13 cellular contexts compared by ENCODE assay signal in the genomic region with DNA sequence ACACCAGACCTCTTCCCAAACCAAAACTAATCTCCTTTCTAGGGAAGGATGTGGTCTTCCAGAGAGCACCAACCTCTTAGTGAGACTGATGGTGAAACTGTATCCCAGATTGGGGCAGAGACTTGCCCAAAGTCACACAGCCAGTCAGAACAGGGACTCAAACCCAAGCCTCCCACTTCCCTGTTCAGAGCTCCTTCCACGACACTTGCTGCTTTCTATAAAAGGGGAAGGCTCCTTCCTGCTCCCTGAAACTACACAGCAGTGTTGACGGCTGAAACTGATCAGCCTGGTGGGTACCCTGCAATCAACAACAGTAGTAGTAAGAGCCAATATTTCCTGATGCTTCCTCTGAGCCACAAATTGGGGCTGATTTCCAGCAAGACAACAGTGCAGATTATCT.
DNase-seq lines count a peak whose midpoint lies in the region; ATAC-seq and TF ChIP-seq lines count a peak whose summit lies in the region.
"Had no signal": no experiment of that assay in that cellular context is flagged by ENCODE, and none has a peak within 500 bp of the region (broad histone marks: within the 10 kb centered on the region; RNA-seq: fewer than 3 reads in every experiment).

No MANE protein-coding gene starts in this region.

- peaks cover 13% of the 10 kb centered on the region for H3K4me1 Mint-ChIP-seq in activated naive CD4-positive, alpha-beta T cell treated with anti-CD3 and anti-CD28 coated beads, Interleukin-2, amount 50 U/mL, for 24 hours
- peaks cover 11% of the 10 kb centered on the region for H3K4me1 Mint-ChIP-seq in stimulated activated naive CD8-positive, alpha-beta T cell treated with anti-CD3 and anti-CD28 coated beads, Interleukin-15, amount 100 ng/mL, for 72 hours

- no peaks in the 10 kb centered on the region for H3K36me3 Mint-ChIP-seq in activated naive CD4-positive, alpha-beta T cell treated with anti-CD3 and anti-CD28 coated beads, Interleukin-2, amount 50 U/mL, for 24 hours

- ATAC-seq in stimulated activated naive CD8-positive, alpha-beta T cell treated with anti-CD3 and anti-CD28 coated beads, Interleukin-15, amount 100 ng/mL, for 72 hours: no peak
- ATAC-seq in HG03095 (IDR thresholded peaks at IDR 0.05; ENCODE audit: unreplicated experiment) (no peak), GM21447 (IDR thresholded peaks at IDR 0.05; ENCODE audit: unreplicated experiment) (no peak)
- ATAC-seq: foreskin keratinocyte had no signal

- peak overlapping the region; percentile 89 for H3K4me3 Mint-ChIP-seq in activated naive CD4-positive, alpha-beta T cell treated with anti-CD3 and anti-CD28 coated beads, Interleukin-2, amount 50 U/mL, for 24 hours
- H3K4me3 Mint-ChIP-seq in stimulated activated naive CD8-positive, alpha-beta T cell treated with anti-CD3 and anti-CD28 coated beads, Interleukin-15, amount 100 ng/mL, for 72 hours: peak overlapping the region; percentile 76 to 85

- H3K9me3 Mint-ChIP-seq in activated naive CD4-positive, alpha-beta T cell treated with anti-CD3 and anti-CD28 coated beads, Interleukin-2, amount 50 U/mL, for 24 hours: no peaks in the 10 kb centered on the region
- no peaks in the 10 kb centered on the region for H3K9me3 Mint-ChIP-seq in stimulated activated naive CD8-positive, alpha-beta T cell treated with anti-CD3 and anti-CD28 coated beads, Interleukin-15, amount 100 ng/mL, for 72 hours

- H3K27ac Mint-ChIP-seq in activated naive CD4-positive, alpha-beta T cell treated with anti-CD3 and anti-CD28 coated beads, Interleukin-2, amount 50 U/mL, for 24 hours: peak overlapping the region; percentile 12
- peak overlapping the region in 1 of 2 donors; percentile 34 for H3K27ac Mint-ChIP-seq in stimulated activated naive CD8-positive, alpha-beta T cell treated with anti-CD3 and anti-CD28 coated beads, Interleukin-15, amount 100 ng/mL, for 72 hours

- CTCF ChIA-PET in RWPE1 (lab: Yijun Ruan, JAX): interaction anchor here (0.7 to 2.3 kb wide), 8 partner anchors 11 to 178 kb away, joined by 3 to 30 read pairs (median 12); partner anchors contain the start of genes CDK9, PTRH1 and TTC16

- POLR2A ChIA-PET in RWPE1 (lab: Yijun Ruan, JAX; ENCODE audit: low non-redundant PET): no interaction called here

- no peak for TF ChIP-seq CTCF in RWPE1 (conservative IDR thresholded peaks at IDR 0.05; ENCODE audit: low read depth)

- no peak for DNase-seq in activated naive CD4-positive, alpha-beta T cell treated with anti-CD3 and anti-CD28 coated beads, Interleukin-2, amount 50 U/mL, for 16 hours
- DNase-seq in RWPE1 (ENCODE audit: low spot score) (no peak), midbrain (lab: John Stamatoyannopoulos, UW) (no peak)
- no peak for DNase-seq in stimulated activated naive CD8-positive, alpha-beta T cell treated with anti-CD3 and anti-CD28 coated beads, Interleukin-15, amount 100 ng/mL, for 72 hours
- DNase-seq: dermis blood vessel endothelial cell, foreskin keratinocyte, kidney glomerular epithelial cell, MG63, NCI-H345 had no signal

- H3K27ac ChIP-seq in RWPE1 (peak overlapping the region; percentile 89), cingulate gyrus (ENCODE audit: low read depth, low read length) (peak overlapping the region; percentile 89)
- H3K27ac ChIP-seq: foreskin keratinocyte had no signal

- H3K27me3 Mint-ChIP-seq in activated naive CD4-positive, alpha-beta T cell treated with anti-CD3 and anti-CD28 coated beads, Interleukin-2, amount 50 U/mL, for 24 hours: no peaks in the 10 kb centered on the region
- no peaks in the 10 kb centered on the region for H3K27me3 Mint-ChIP-seq in stimulated activated naive CD8-positive, alpha-beta T cell treated with anti-CD3 and anti-CD28 coated beads, Interleukin-15, amount 100 ng/mL, for 72 hours
